9 cellular contexts compared by ENCODE assay signal in genomic region chr6:139588734-139589418, GRCh38.
DNase-seq lines count a peak whose midpoint lies in the region; TF ChIP-seq lines count a peak whose summit lies in the region.
"Had no signal": no experiment of that assay in that cellular context is flagged by ENCODE, and none has a peak within 500 bp of the region (broad histone marks: within the 10 kb centered on the region; RNA-seq: fewer than 3 reads in every experiment).

No MANE protein-coding gene starts in this region.

- H3K4me2 ChIP-seq in MM.1S (ENCODE audit: low read depth, low read length) = no peak overlapping the region

- H3F3A ChIP-seq in MM.1S (ENCODE audit: insufficient read depth, low read length) = no peaks in the 10 kb centered on the region

- H3K9ac ChIP-seq in stomach smooth muscle (ENCODE audit: low read length in 2 of 2) (no peak overlapping the region), MM.1S (ENCODE audit: low read length) (no peak overlapping the region)

- H3K36me3 ChIP-seq in stomach smooth muscle (ENCODE audit: control insufficient read depth in 2 of 2, insufficient read depth in 2 of 2, low read length in 2 of 2) (no peaks in the 10 kb centered on the region), MM.1S (replicated peaks; ENCODE audit: insufficient read depth, low read length) (no peaks in the 10 kb centered on the region)

- H3K4me1 ChIP-seq in stomach smooth muscle (ENCODE audit: control insufficient read depth, insufficient read depth, low read length) = peaks cover 14% of the 10 kb centered on the region
- peaks cover 26% of the 10 kb centered on the region for H3K4me1 ChIP-seq in MM.1S (ENCODE audit: low read length)

- DNase-seq in HuH-7.5 (ENCODE audit: low spot score) = peak; percentile 27
- DNase-seq in SK-MEL-5 (ENCODE audit: low read depth, low spot score) = peak; percentile 8
- peak; percentile 83 for DNase-seq in foreskin melanocyte
- no peak for DNase-seq in substantia nigra (lab: John Stamatoyannopoulos, UW)
- no peak for DNase-seq in MM.1S
- no peak for DNase-seq in NCI-H187 treated with DMSO at 0.1 percent for 48 hours (lab: John Stamatoyannopoulos, UW)
- DNase-seq: anterior cingulate cortex, NCI-H446 treated with DMSO at 0.1 percent for 48 hours had no signal

- H3K9me2 ChIP-seq in MM.1S (replicated peaks; ENCODE audit: insufficient read depth, low read length) = no peaks in the 10 kb centered on the region

- no peaks in the 10 kb centered on the region for H4K20me1 ChIP-seq in MM.1S (ENCODE audit: insufficient read depth, low read length)

- H3K27me3 ChIP-seq in stomach smooth muscle (ENCODE audit: control insufficient read depth in 1 of 2, insufficient read depth in 2 of 2, low read length in 2 of 2) (no peaks in the 10 kb centered on the region), MM.1S (replicated peaks; ENCODE audit: insufficient read depth, low read length) (no peaks in the 10 kb centered on the region)

- H3K4me3 ChIP-seq in stomach smooth muscle (ENCODE audit: low read length in 2 of 2) (peak overlapping the region in 1 of 2 donors; percentile 38), MM.1S (ENCODE audit: low read length) (no peak overlapping the region)

- TF ChIP-seq CTCF in MM.1S (IDR thresholded peaks at IDR 0.05; ENCODE audit: low read length) = no peak

- no peaks in the 10 kb centered on the region for H3K9me3 ChIP-seq in stomach smooth muscle (ENCODE audit: control insufficient read depth in 2 of 2, low read length in 2 of 2)
- no peaks in the 10 kb centered on the region for H3K9me3 ChIP-seq in MM.1S (replicated peaks; ENCODE audit: insufficient read depth, low read length)

- H3K27ac ChIP-seq in stomach smooth muscle (ENCODE audit: low read length) = peak overlapping the region; percentile 12
- no peak overlapping the region for H3K27ac ChIP-seq in substantia nigra (ENCODE audit: low read depth, low read length, poor library complexity, severe bottlenecking)
- no peak overlapping the region for H3K27ac ChIP-seq in MM.1S (ENCODE audit: low read length)

- in situ Hi-C loops in SK-MEL-5 (cut with HindIII; ENCODE audit: low pct_unique_long_range_greater_than_20kb, low sequenced_read_pairs) = no loop called here

- no peaks in the 10 kb centered on the region for H3K79me2 ChIP-seq in MM.1S (ENCODE audit: low read length)

- no peak overlapping the region for H2AFZ ChIP-seq in MM.1S (ENCODE audit: low read length)

Comparison
In these comparisons a context has a peak if more than half of its experiments do, and no peak if none do; other contexts are left out.
1. DNase-seq: peak in HuH-7.5 (single experiment), SK-MEL-5 (single experiment) and foreskin melanocyte (single experiment); none in substantia nigra (0 of 49), MM.1S (single experiment) and NCI-H187 treated with DMSO at 0.1 percent for 48 hours (single experiment).